ENCODE assay signal across 17 cellular contexts in genomic region chr11:27150098-27150497, GRCh38.
DNase-seq lines count a peak whose midpoint lies in the region; ATAC-seq, FAIRE-seq and TF ChIP-seq lines count a peak whose summit lies in the region.
"Had no signal": no experiment of that assay in that cellular context is flagged by ENCODE, and none has a peak within 500 bp of the region (broad histone marks: within the 10 kb centered on the region; RNA-seq: fewer than 3 reads in every experiment).

No MANE protein-coding gene starts in this region.

- H3K18ac ChIP-seq in H9 (ENCODE audit: insufficient read length, low read depth, low read length) (no peak overlapping the region), H1 (ENCODE audit: extremely low read depth, low read length) (no peak overlapping the region), mesendoderm (ENCODE audit: low read length) (no peak overlapping the region)

- H3K23me2 ChIP-seq in H9 (ENCODE audit: insufficient read length, low read depth, low read length, poor library complexity, severe bottlenecking) (no peaks in the 10 kb centered on the region), H1 (ENCODE audit: low read depth, low read length) (no peaks in the 10 kb centered on the region)

- no peak for FAIRE-seq in H1 (lab: Jason Lieb, UNC)
- FAIRE-seq: GM12878 had no signal

- H3K4ac ChIP-seq in H9 (ENCODE audit: low read depth, low read length) = no peak overlapping the region
- H3K4ac ChIP-seq in H1 (replicated peaks; ENCODE audit: insufficient read length, low read depth, low read length) = no peak overlapping the region
- H3K4ac ChIP-seq in mesendoderm (ENCODE audit: low read depth, low read length) = no peak overlapping the region

- H3K4me1 ChIP-seq in H9 (ENCODE audit: insufficient read depth, low read length) (no peaks in the 10 kb centered on the region; the same call in 1 of the 2 replicates), H1 (replicated peaks in 1 of 4; ENCODE audit: control insufficient read depth in 3 of 4, insufficient read depth in 4 of 4, low read length in 3 of 4) (no peaks in the 10 kb centered on the region; a peak in 1 of 7 replicates), mesendoderm (ENCODE audit: control insufficient read depth, low read depth, low read length) (no peaks in the 10 kb centered on the region)
- H3K4me1 ChIP-seq: BLaER1 treated with 17β-estradiol and CSF1 and Interleukin-3, amounts not matched to agents 10 nM and 100 nM; HAP-1 had no signal

- no peak overlapping the region for H2BK15ac ChIP-seq in H9 (ENCODE audit: low read depth, low read length)
- no peak overlapping the region for H2BK15ac ChIP-seq in H1 (ENCODE audit: low read length)
- H2BK15ac ChIP-seq in mesendoderm (replicated peaks; ENCODE audit: low read depth) = no peak overlapping the region

- POLR2A ChIA-PET in H1 (lab: Charles Lee; ENCODE audit: partially characterized antibody) = interaction anchor here (1.1 kb wide), 1 partner anchor 31 kb away, joined by 4 read pairs; no protein-coding TSS in a partner anchor

- no peak overlapping the region for H3K23ac ChIP-seq in H9 (ENCODE audit: insufficient read length, low read depth, low read length)
- H3K23ac ChIP-seq in H1 (ENCODE audit: insufficient read length) = no peak overlapping the region
- H3K23ac ChIP-seq in mesendoderm (ENCODE audit: low read length) = peak overlapping the region; percentile 29

- WGBS in H9 (ENCODE audit: extremely low coverage, insufficient read length, low lambda C conversion rate) = no CpG with 5 or more reads among the region's 2 CpGs
- 92% methylated on average over 2 of the region's 2 CpGs; no CpG with 5 or more reads in 1 of the 2 experiments for WGBS in H1 (ENCODE audit: extremely low coverage in 1 of 2, insufficient coverage in 1 of 2, insufficient read length in 1 of 2, insufficient replicate concordance in 2 of 2, low coverage in 1 of 2, low lambda C conversion rate in 2 of 2, missing lambda C conversion rate in 1 of 2), 2 experiments
- WGBS in mesendoderm (ENCODE audit: extremely low coverage, insufficient coverage, low lambda C conversion rate) = no CpG with 5 or more reads among the region's 2 CpGs

- no peak overlapping the region for H3T11ph ChIP-seq in H9 (ENCODE audit: low read length)

- CTCF ChIA-PET in H1 (lab: Charles Lee; ENCODE audit: partially characterized antibody) = interaction anchor here (1.2 to 3.9 kb wide), 2 partner anchors 8 to 335 kb away, joined by 3 to 13 read pairs; no protein-coding TSS in a partner anchor

- H3K4me3 ChIP-seq in H1 (ENCODE audit: extremely low read depth in 1 of 4, insufficient read depth in 2 of 4, low read depth in 3 of 4, low read length in 4 of 4) (no peak overlapping the region), mesendoderm (ENCODE audit: low read length) (no peak overlapping the region)
- H3K4me3 ChIP-seq: BLaER1 treated with 17β-estradiol and CSF1 and Interleukin-3, amounts not matched to agents 10 nM and 100 nM; GM12878; HAP-1 had no signal

- no peak overlapping the region for H4K5ac ChIP-seq in H9 (ENCODE audit: insufficient read length, low read depth, low read length)
- H4K5ac ChIP-seq in H1 (ENCODE audit: insufficient read length, low read depth, low read length) = no peak overlapping the region
- no peak overlapping the region for H4K5ac ChIP-seq in mesendoderm (ENCODE audit: low read length)

- no peaks in the 10 kb centered on the region for H3K36me3 Mint-ChIP-seq in H9 (ENCODE audit: insufficient read depth in 1 of 3, low read depth in 3 of 3)
- H3K36me3 Mint-ChIP-seq: CD8-positive, alpha-beta T cell; IgD-negative memory B cell had no signal

- H3K9ac ChIP-seq in H9 (ENCODE audit: extremely low read depth, insufficient read length, low read length) (no peak overlapping the region), H1 (replicated peaks in 1 of 4; ENCODE audit: extremely low read depth in 1 of 4, low read depth in 3 of 4, low read length in 3 of 4) (no peak overlapping the region), mesendoderm (ENCODE audit: low read length) (no peak overlapping the region)
- H3K9ac ChIP-seq: BLaER1 treated with 17β-estradiol and CSF1 and Interleukin-3, amounts not matched to agents 10 nM and 100 nM had no signal

- H3K79me1 ChIP-seq in H9 (ENCODE audit: insufficient read depth, low read depth, low read length, poor library complexity, severe bottlenecking) = no peaks in the 10 kb centered on the region
- H3K79me1 ChIP-seq in H1 (ENCODE audit: low read depth, low read length) = no peaks in the 10 kb centered on the region
- no peaks in the 10 kb centered on the region for H3K79me1 ChIP-seq in mesendoderm (ENCODE audit: low read length)

- H2BK12ac ChIP-seq in H9 (ENCODE audit: insufficient read length, low read depth, low read length) (no peak overlapping the region), H1 (ENCODE audit: low read depth, low read length) (no peak overlapping the region)

- no peak for ATAC-seq in HG02852 (IDR thresholded peaks at IDR 0.05; ENCODE audit: unreplicated experiment)
- ATAC-seq: CD8-positive, alpha-beta T cell; GM12878 had no signal

- H2BK20ac ChIP-seq in H9 (ENCODE audit: low read depth, low read length, poor library complexity, severe bottlenecking) (no peak overlapping the region), H1 (ENCODE audit: low read length) (no peak overlapping the region)

- H3K14ac ChIP-seq in H9 (ENCODE audit: insufficient read depth, low read length) (no peak overlapping the region), H1 (ENCODE audit: insufficient read length) (no peak overlapping the region)

- no peak overlapping the region for H4K91ac ChIP-seq in H9 (ENCODE audit: insufficient read length, low read depth, low read length)
- H4K91ac ChIP-seq in H1 (replicated peaks; ENCODE audit: insufficient read length, low read length) = no peak overlapping the region

- no peak for TF ChIP-seq POLR2A in H1 (IDR thresholded peaks at IDR 0.05; ENCODE audit: control extremely low read depth in 1 of 2, low read depth in 2 of 2, low read length in 2 of 2)

- no peak overlapping the region for H3K4me2 ChIP-seq in H9 (ENCODE audit: insufficient read depth, insufficient read length, low read length)
- no peak overlapping the region for H3K4me2 ChIP-seq in H1 (ENCODE audit: insufficient read depth in 1 of 2, low read depth in 2 of 2, low read length in 2 of 2)
- H3K4me2 ChIP-seq in mesendoderm (ENCODE audit: low read length) = no peak overlapping the region
- H3K4me2 ChIP-seq: BLaER1 treated with 17β-estradiol and CSF1 and Interleukin-3, amounts not matched to agents 10 nM and 100 nM had no signal

- H3K27me3 ChIP-seq in H9 (ENCODE audit: insufficient read depth, low read length) (no peaks in the 10 kb centered on the region), H1 (replicated peaks in 1 of 4; ENCODE audit: control insufficient read depth in 3 of 4, extremely low read depth in 1 of 4, insufficient read depth in 3 of 4, low read length in 3 of 4) (no peaks in the 10 kb centered on the region), mesendoderm (ENCODE audit: insufficient read depth, low read length, poor library complexity) (no peaks in the 10 kb centered on the region)
- H3K27me3 ChIP-seq: BLaER1 treated with 17β-estradiol and CSF1 and Interleukin-3, amounts not matched to agents 10 nM and 100 nM had no signal

- no peaks in the 10 kb centered on the region for H3K36me3 ChIP-seq in H1 (ENCODE audit: control insufficient read depth in 2 of 4, insufficient read depth in 4 of 4, low read length in 3 of 4)
- no peaks in the 10 kb centered on the region for H3K36me3 ChIP-seq in mesendoderm (ENCODE audit: control insufficient read depth, insufficient read depth, low read length)
- H3K36me3 ChIP-seq: BLaER1 treated with 17β-estradiol and CSF1 and Interleukin-3, amounts not matched to agents 10 nM and 100 nM; HAP-1 had no signal

- H3K4me3 Mint-ChIP-seq in H9 = no peak overlapping the region
- H3K4me3 Mint-ChIP-seq: B cell; CD8-positive, alpha-beta T cell; IgD-negative memory B cell had no signal

- H4K8ac ChIP-seq in H9 (replicated peaks; ENCODE audit: insufficient read length, low read depth, low read length) = no peak overlapping the region
- 0 out of 2 replicates have a peak overlapping the region, but pooled peaks have one; percentile 53 for H4K8ac ChIP-seq in H1 (ENCODE audit: extremely low read depth, insufficient read depth, low read length)
- no peak overlapping the region for H4K8ac ChIP-seq in mesendoderm (ENCODE audit: low read depth, low read length)

- TF ChIP-seq CTCF in H9 (conservative IDR thresholded peaks at IDR 0.05) (no peak), H1 (IDR thresholded peaks at IDR 0.05; ENCODE audit: control extremely low read depth in 1 of 3, insufficient read depth in 1 of 3, low read depth in 1 of 3, low read length in 3 of 3) (no peak)

- H4K20me1 ChIP-seq in H9 (ENCODE audit: control insufficient read depth, insufficient read depth, insufficient read length) (no peaks in the 10 kb centered on the region), H1 (replicated peaks in 1 of 2; ENCODE audit: control insufficient read depth in 1 of 2, insufficient read depth in 2 of 2, low read length in 2 of 2) (no peaks in the 10 kb centered on the region)
- H4K20me1 ChIP-seq: BLaER1 treated with 17β-estradiol and CSF1 and Interleukin-3, amounts not matched to agents 10 nM and 100 nM had no signal

- H2BK5ac ChIP-seq in H9 (ENCODE audit: insufficient read length, low read length) (no peak overlapping the region), H1 (ENCODE audit: low read depth, low read length) (no peak overlapping the region), mesendoderm (ENCODE audit: low read length) (no peak overlapping the region)

- H2AK5ac ChIP-seq in H9 (ENCODE audit: insufficient read length, low read length) (no peak overlapping the region), H1 (ENCODE audit: low read depth, low read length) (no peak overlapping the region), mesendoderm (ENCODE audit: low read length) (no peak overlapping the region)

- H2BK120ac ChIP-seq in H9 (ENCODE audit: low read depth, low read length, poor library complexity, severe bottlenecking) (no peak overlapping the region), H1 (replicated peaks; ENCODE audit: low read depth, low read length) (no peak overlapping the region), mesendoderm (ENCODE audit: low read depth, low read length) (no peak overlapping the region)

- no peak overlapping the region for H3K27ac Mint-ChIP-seq in H9
- H3K27ac Mint-ChIP-seq: B cell; CD8-positive, alpha-beta T cell; IgD-negative memory B cell had no signal

- peak; percentile 39 for DNase-seq in H9
- no peak for DNase-seq in H1 (ENCODE audit: low read depth in 1 of 2, low spot score in 2 of 2)
- peak; percentile 29 for DNase-seq in mesendoderm
- DNase-seq in NCI-H748 (lab: John Stamatoyannopoulos, UW; ENCODE audit: unreplicated experiment) = no peak
- DNase-seq in HuH-7 (ENCODE audit: low spot score) = no peak
- DNase-seq: Calu3; CD8-positive, alpha-beta T cell; DMS79 treated with DMSO at 0.1 percent for 48 hours; GOT3; KBM-7 had no signal

- H3K9me3 Mint-ChIP-seq in H9 = no peaks in the 10 kb centered on the region; a peak in 2 of 5 replicates
- H3K9me3 Mint-ChIP-seq: CD8-positive, alpha-beta T cell had no signal

- no peak for TF ChIP-seq EP300 in H1 (IDR thresholded peaks at IDR 0.05; ENCODE audit: borderline replicate concordance in 1 of 2, low read depth in 2 of 2, low read length in 2 of 2)

- H3K9me3 ChIP-seq in H9 (ENCODE audit: control insufficient read depth, low read depth, low read length) (no peaks in the 10 kb centered on the region), H1 (ENCODE audit: insufficient read depth in 2 of 2, low read depth in 1 of 2, low read length in 1 of 2) (no peaks in the 10 kb centered on the region)
- H3K9me3 ChIP-seq: BLaER1 treated with 17β-estradiol and CSF1 and Interleukin-3, amounts not matched to agents 10 nM and 100 nM; HAP-1 had no signal

- H3K27ac ChIP-seq in H9 (ENCODE audit: insufficient read length, low read depth, low read length) (no peak overlapping the region), H1 (ENCODE audit: low read depth, low read length) (no peak overlapping the region), mesendoderm (ENCODE audit: low read depth, low read length) (no peak overlapping the region)
- H3K27ac ChIP-seq: BLaER1 treated with 17β-estradiol and CSF1 and Interleukin-3, amounts not matched to agents 10 nM and 100 nM; HL-60 had no signal

- H2AFZ ChIP-seq in H9 (ENCODE audit: low read length) (no peak overlapping the region), H1 (ENCODE audit: low read length) (no peak overlapping the region)

- no peak for TF ChIP-seq RAD21 in H1 (IDR thresholded peaks at IDR 0.05 in 1 of 2, conservative IDR thresholded peaks at IDR 0.05 in 1 of 2; ENCODE audit: low read depth in 2 of 2, low read length in 2 of 2)

- no peaks in the 10 kb centered on the region for H3K79me2 ChIP-seq in H9 (ENCODE audit: insufficient read depth, low read length)
- no peaks in the 10 kb centered on the region for H3K79me2 ChIP-seq in H1 (ENCODE audit: control insufficient read depth in 1 of 2, insufficient read depth in 2 of 2, low read length in 2 of 2)
- H3K79me2 ChIP-seq in mesendoderm (ENCODE audit: control insufficient read depth, insufficient read depth, low read length) = no peaks in the 10 kb centered on the region

- H3K56ac ChIP-seq in H9 (ENCODE audit: insufficient read length, low read depth, low read length) (no peak overlapping the region), H1 (replicated peaks; ENCODE audit: insufficient read length, low read depth, low read length) (no peak overlapping the region), mesendoderm (ENCODE audit: low read length) (no peak overlapping the region)

- H3K4me1 Mint-ChIP-seq in H9 = peaks cover 3 to 7% of the 10 kb centered on the region in 2 experiments; a peak in 3 of 4 replicates
- H3K4me1 Mint-ChIP-seq: B cell, IgD-negative memory B cell had no signal

- no peaks in the 10 kb centered on the region for H3K27me3 Mint-ChIP-seq in H9 (ENCODE audit: low read depth)
- H3K27me3 Mint-ChIP-seq: B cell had no signal

Comparison
In these comparisons a context has a peak if more than half of its experiments do, and no peak if none do; other contexts are left out.
1. DNase-seq: peak in H9 (single experiment) and mesendoderm (single experiment); none in H1 (0 of 2), NCI-H748 (single experiment) and HuH-7 (single experiment).